ENCODE assay signal across 21 cellular contexts in genomic region chr17:79907855-79908254, GRCh38.
DNase-seq lines count a peak whose midpoint lies in the region; TF ChIP-seq lines count a peak whose summit lies in the region.
"Had no signal": no experiment of that assay in that cellular context is flagged by ENCODE, and none has a peak within 500 bp of the region (broad histone marks: within the 10 kb centered on the region; RNA-seq: fewer than 3 reads in every experiment).

No MANE protein-coding gene starts in this region.

- DNase-seq in NCI-H1417 (lab: John Stamatoyannopoulos, UW) (peak in 2 of 3 experiments; percentile 14 to 74), NCI-H1417 treated with DMSO at 0.1 percent for 48 hours (lab: John Stamatoyannopoulos, UW) (no peak), NCI-H460 (ENCODE audit: extremely low read depth, low read depth) (peak; percentile 61), fibroblast of mammary gland (ENCODE audit: low read depth) (peak; percentile 31), spleen (peak; percentile 76), C1 segment of cervical spinal cord (lab: John Stamatoyannopoulos, UW) (no peak), endothelial cell (ENCODE audit: low spot score) (no peak)
- DNase-seq in activated CD4-positive, alpha-beta T cell treated with anti-CD3 and anti-CD28 coated beads for 48 hours: no peak
- DNase-seq: 8988T; activated CD8-positive, alpha-beta memory T cell treated with anti-CD3 and anti-CD28 coated beads, Interleukin-2, amount 10 ng/mL, durations not matched to agents 7 days and 5 days; activated gamma-delta T cell; CD4-positive, alpha-beta memory T cell; H9; mesenchymal stem cell; NCI-H2171; SHP77; sigmoid colon; T-helper 17 cell had no signal

- H3K27me3 Mint-ChIP-seq in endothelial cell (ENCODE audit: unreplicated experiment): peaks cover 4% of the 10 kb centered on the region

- intact Hi-C loops in spleen (cut with DNase I; ENCODE audit: low total_unique reads): no loop called here

- no peak overlapping the region for H3K27ac Mint-ChIP-seq in endothelial cell (ENCODE audit: unreplicated experiment)
- H3K27ac Mint-ChIP-seq: activated CD8-positive, alpha-beta memory T cell treated with anti-CD3 and anti-CD28 coated beads, Interleukin-2, amount 10 ng/mL, durations not matched to agents 7 days and 5 days; CD4-positive, alpha-beta memory T cell; T-helper 17 cell had no signal

- H3K4me3 ChIP-seq in fibroblast of mammary gland (ENCODE audit: control insufficient read depth, low read depth, low read length) (no peak overlapping the region), spleen (no peak overlapping the region)
- H3K4me3 ChIP-seq: GM12878, sigmoid colon, tibial nerve had no signal

- no peaks in the 10 kb centered on the region for H3K9me3 ChIP-seq in spleen
- H3K9me3 ChIP-seq: neutrophil, sigmoid colon, tibial nerve had no signal

- H3K36me3 Mint-ChIP-seq in endothelial cell (ENCODE audit: low read depth, unreplicated experiment): no peaks in the 10 kb centered on the region
- H3K36me3 Mint-ChIP-seq: activated CD8-positive, alpha-beta memory T cell treated with anti-CD3 and anti-CD28 coated beads, Interleukin-2, amount 10 ng/mL, durations not matched to agents 7 days and 5 days; CD4-positive, alpha-beta memory T cell had no signal

- 55 to 70% (median 64%) methylated on average over 16 of the region's 16 CpGs for WGBS in spleen, 5 donors

- no peaks in the 10 kb centered on the region for H3K4me1 Mint-ChIP-seq in endothelial cell (ENCODE audit: unreplicated experiment)
- H3K4me1 Mint-ChIP-seq: activated CD8-positive, alpha-beta memory T cell treated with anti-CD3 and anti-CD28 coated beads, Interleukin-2, amount 10 ng/mL, durations not matched to agents 7 days and 5 days; CD4-positive, alpha-beta memory T cell had no signal

- H3K4me3 Mint-ChIP-seq in endothelial cell (ENCODE audit: unreplicated experiment): no peak overlapping the region
- H3K4me3 Mint-ChIP-seq: activated CD8-positive, alpha-beta memory T cell treated with anti-CD3 and anti-CD28 coated beads, Interleukin-2, amount 10 ng/mL, durations not matched to agents 7 days and 5 days; CD4-positive, alpha-beta memory T cell; H9; T-helper 17 cell had no signal

- no peak for TF ChIP-seq POLR2A in spleen (IDR thresholded peaks at IDR 0.05)

- H3K36me3 ChIP-seq in spleen: no peaks in the 10 kb centered on the region
- H3K36me3 ChIP-seq: neutrophil, sigmoid colon, tibial nerve had no signal

- H3K9me3 Mint-ChIP-seq in endothelial cell (ENCODE audit: unreplicated experiment): no peaks in the 10 kb centered on the region
- H3K9me3 Mint-ChIP-seq: CD4-positive, alpha-beta memory T cell; H9 had no signal

- peaks cover 0 to 52% (median 0%) of the 10 kb centered on the region in 7 donors for H3K27me3 ChIP-seq in spleen (replicated peaks in 1 of 7)

- H3K27ac ChIP-seq in spleen: peak overlapping the region in 5 of 8 donors; percentile 38 to 68 (median 62)
- H3K27ac ChIP-seq: neutrophil, sigmoid colon, tibial nerve had no signal

- TF ChIP-seq CTCF in fibroblast of mammary gland (conservative IDR thresholded peaks at IDR 0.05; ENCODE audit: control insufficient read depth, insufficient read depth, low read depth, low read length) (no peak), spleen (IDR thresholded peaks at IDR 0.05 in 8 of 11, conservative IDR thresholded peaks at IDR 0.05 in 3 of 11) (no peak), endothelial cell (IDR thresholded peaks at IDR 0.05; ENCODE audit: unreplicated experiment) (no peak)

- H3K4me1 ChIP-seq in spleen: peaks cover 0 to 6% (median 0%) of the 10 kb centered on the region in 6 donors
- H3K4me1 ChIP-seq: sigmoid colon had no signal

Comparison
In these comparisons a context has a peak if more than half of its experiments do, and no peak if none do; other contexts are left out.
1. DNase-seq: peak in NCI-H1417 (2 of 3), NCI-H460 (single experiment), fibroblast of mammary gland (single experiment) and spleen (single experiment); none in NCI-H1417 treated with DMSO at 0.1 percent for 48 hours (single experiment), C1 segment of cervical spinal cord (0 of 14), activated CD4-positive, alpha-beta T cell treated with anti-CD3 and anti-CD28 coated beads for 48 hours (single experiment) and endothelial cell (single experiment).